In the genomic region with DNA sequence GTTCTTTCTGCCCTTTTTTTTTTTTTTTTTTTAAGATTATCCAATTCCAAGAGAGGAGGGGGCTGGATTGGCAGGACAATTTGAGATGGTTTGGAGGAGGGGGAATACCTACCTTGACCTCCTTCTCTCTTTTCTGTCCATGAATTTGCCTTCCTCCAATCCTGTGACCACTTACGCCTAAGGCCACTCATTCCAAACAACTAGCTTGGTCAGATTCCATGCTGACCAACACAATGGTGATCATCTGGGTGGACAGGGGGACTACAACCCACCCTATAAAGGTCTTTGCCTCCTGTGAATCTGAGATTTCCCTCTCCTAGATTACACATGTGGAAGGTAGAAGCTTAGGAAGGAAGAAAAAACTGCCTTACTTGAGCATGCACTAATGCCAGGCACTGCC, we compare ENCODE assay signal across 10 cellular contexts. TPM values are rescaled to one million over a fixed set of nuclear protein-coding genes. Genes with fewer than 3 reads are reported as not detected.
DNase-seq lines count a peak whose midpoint lies in the region; ATAC-seq and TF ChIP-seq lines count a peak whose summit lies in the region.
"Had no signal": no experiment of that assay in that cellular context is flagged by ENCODE, and none has a peak within 500 bp of the region (broad histone marks: within the 10 kb centered on the region; RNA-seq: fewer than 3 reads in every experiment).

No MANE protein-coding gene starts in this region.

- intact Hi-C loops in CD4-positive, alpha-beta memory T cell (cut with micrococcal nuclease) = no loop called here
- intact Hi-C loops in lower lobe of right lung (cut with DNase I) = no loop called here
- intact Hi-C loops in spleen (cut with DNase I; ENCODE audit: low total_unique reads) = no loop called here
- intact Hi-C loops in activated CD4-positive, alpha-beta memory T cell treated with anti-CD3 and anti-CD28 coated beads for 36 hours (cut with micrococcal nuclease) = no loop called here

- H3K36me3 ChIP-seq in CD4-positive, alpha-beta memory T cell (ENCODE audit: insufficient read depth, low read length) = no peaks in the 10 kb centered on the region
- H3K36me3 ChIP-seq in lower lobe of right lung (no peaks in the 10 kb centered on the region), spleen (no peaks in the 10 kb centered on the region)

- peak overlapping the region in 6 of 8 donors; percentile 11 to 94 (median 47) for H3K4me3 Mint-ChIP-seq in CD4-positive, alpha-beta memory T cell
- H3K4me3 Mint-ChIP-seq in T-cell = no peak overlapping the region
- no peak overlapping the region for H3K4me3 Mint-ChIP-seq in activated CD4-positive, alpha-beta memory T cell treated with anti-CD3 and anti-CD28 coated beads for 36 hours

- H3K27me3 Mint-ChIP-seq in CD4-positive, alpha-beta memory T cell = no peaks in the 10 kb centered on the region
- no peaks in the 10 kb centered on the region for H3K27me3 Mint-ChIP-seq in T-cell
- no peaks in the 10 kb centered on the region for H3K27me3 Mint-ChIP-seq in activated CD4-positive, alpha-beta memory T cell treated with anti-CD3 and anti-CD28 coated beads for 36 hours
- H3K27me3 Mint-ChIP-seq: natural killer cell treated with Interleukin-12 subunit alpha and Interleukin-12 subunit beta and Interleukin-15 and Interleukin-18, amount 100 ng/mL, for 72 hours had no signal

- 96 to 100% (median 100%) methylated on average over 1 of the region's 1 CpG for WGBS in spleen, 5 donors

- no peaks in the 10 kb centered on the region for H3K27me3 ChIP-seq in CD4-positive, alpha-beta memory T cell (ENCODE audit: insufficient read depth, low read length)
- H3K27me3 ChIP-seq in lower lobe of right lung (ENCODE audit: low read depth) (no peaks in the 10 kb centered on the region), spleen (replicated peaks in 1 of 7) (no peaks in the 10 kb centered on the region)

- peaks cover 28% of the 10 kb centered on the region for H3K4me1 ChIP-seq in CD4-positive, alpha-beta memory T cell (ENCODE audit: insufficient read depth, low read length)
- peaks cover 38% of the 10 kb centered on the region for H3K4me1 ChIP-seq in lower lobe of right lung
- peaks cover 17 to 46% (median 33%) of the 10 kb centered on the region in 6 donors for H3K4me1 ChIP-seq in spleen

- no peaks in the 10 kb centered on the region for H3K9me3 Mint-ChIP-seq in CD4-positive, alpha-beta memory T cell
- H3K9me3 Mint-ChIP-seq in T-cell = no peaks in the 10 kb centered on the region
- H3K9me3 Mint-ChIP-seq in activated CD4-positive, alpha-beta memory T cell treated with anti-CD3 and anti-CD28 coated beads for 36 hours = no peaks in the 10 kb centered on the region
- H3K9me3 Mint-ChIP-seq: natural killer cell treated with Interleukin-12 subunit alpha and Interleukin-12 subunit beta and Interleukin-15 and Interleukin-18, amount 100 ng/mL, for 72 hours had no signal

- H3K27ac ChIP-seq in CD4-positive, alpha-beta memory T cell (ENCODE audit: low read depth, low read length) = no peak overlapping the region
- H3K27ac ChIP-seq in lower lobe of right lung (peak overlapping the region; percentile 18), spleen (peak overlapping the region in 5 of 8 donors; percentile 94 to 99 (median 97))

- peaks cover 22 to 49% (median 33%) of the 10 kb centered on the region in 4 donors for H3K4me1 Mint-ChIP-seq in CD4-positive, alpha-beta memory T cell
- peaks cover 33 to 40% (median 36%) of the 10 kb centered on the region in 3 donors for H3K4me1 Mint-ChIP-seq in T-cell
- H3K4me1 Mint-ChIP-seq in activated CD4-positive, alpha-beta memory T cell treated with anti-CD3 and anti-CD28 coated beads for 36 hours (ENCODE audit: low read depth) = peaks cover 28% of the 10 kb centered on the region

- TF ChIP-seq CTCF in lower lobe of right lung (IDR thresholded peaks at IDR 0.05) (no peak), spleen (IDR thresholded peaks at IDR 0.05 in 8 of 11, conservative IDR thresholded peaks at IDR 0.05 in 3 of 11) (no peak)

- no peak for DNase-seq in CD4-positive, alpha-beta memory T cell
- DNase-seq in T-cell = no peak
- no peak for DNase-seq in lower lobe of right lung
- DNase-seq in spleen = no peak
- DNase-seq in activated CD4-positive, alpha-beta memory T cell treated with anti-CD3 and anti-CD28 coated beads for 36 hours = no peak
- DNase-seq in stimulated activated CD4-positive, alpha-beta T cell treated with anti-CD3 and anti-CD28 coated beads, Interleukin-15, amount 100 ng/mL, for 24 hours = no peak

- peaks cover 0 to 5% of the 10 kb centered on the region in 2 donors for H3K36me3 Mint-ChIP-seq in CD4-positive, alpha-beta memory T cell
- no peaks in the 10 kb centered on the region for H3K36me3 Mint-ChIP-seq in T-cell
- H3K36me3 Mint-ChIP-seq in activated CD4-positive, alpha-beta memory T cell treated with anti-CD3 and anti-CD28 coated beads for 36 hours = no peaks in the 10 kb centered on the region
- H3K36me3 Mint-ChIP-seq: natural killer cell treated with Interleukin-12 subunit alpha and Interleukin-12 subunit beta and Interleukin-15 and Interleukin-18, amount 100 ng/mL, for 72 hours had no signal

- CTCF ChIA-PET in CD4-positive, alpha-beta memory T cell (lab: Charles Lee; ENCODE audit: partially characterized antibody) = interaction anchor here (0.7 to 1.8 kb wide), 6 partner anchors 9 to 1125 kb away, joined by 3 to 11 read pairs (median 3); partner anchors contain the start of gene PPRC1
- CTCF ChIA-PET in T-cell (lab: Charles Lee) = interaction anchor here (0.8 to 1.9 kb wide), 4 partner anchors 8 to 382 kb away, joined by 3 to 9 read pairs (median 4); partner anchors contain the start of gene PPRC1 (in 1 of the 2)
- CTCF ChIA-PET in activated CD4-positive, alpha-beta memory T cell treated with anti-CD3 and anti-CD28 coated beads for 36 hours (lab: Charles Lee) = interaction anchor here (4.1 kb wide), 1 partner anchor 9 kb away, joined by 37 read pairs; the partner anchor contains the start of gene PPRC1

- POLR2A ChIA-PET in CD4-positive, alpha-beta memory T cell (lab: Charles Lee; ENCODE audit: partially characterized antibody) = interaction anchor here (1.0 to 3.4 kb wide), 2 partner anchors 9 to 17 kb away, joined by 3 to 24 read pairs; partner anchors contain the start of gene PPRC1
- POLR2A ChIA-PET in T-cell (lab: Charles Lee) = interaction anchor here in 1 of 2 donors (0.7 kb wide), 1 partner anchor 34 kb away, joined by 4 read pairs; no protein-coding TSS in a partner anchor
- POLR2A ChIA-PET in activated CD4-positive, alpha-beta memory T cell treated with anti-CD3 and anti-CD28 coated beads for 36 hours (lab: Charles Lee) = interaction anchor here (0.6 to 0.9 kb wide), 3 partner anchors 9 to 276 kb away, joined by 3 to 8 read pairs (median 3); no protein-coding TSS in a partner anchor

- H3K9me3 ChIP-seq in CD4-positive, alpha-beta memory T cell (ENCODE audit: control insufficient read depth in 1 of 2, low read length in 2 of 2) = no peaks in the 10 kb centered on the region
- no peaks in the 10 kb centered on the region for H3K9me3 ChIP-seq in lower lobe of right lung
- H3K9me3 ChIP-seq in spleen = no peaks in the 10 kb centered on the region

- H3K4me3 ChIP-seq in CD4-positive, alpha-beta memory T cell (ENCODE audit: low read length in 2 of 2) = no peak overlapping the region
- H3K4me3 ChIP-seq in lower lobe of right lung (no peak overlapping the region), spleen (no peak overlapping the region)

- TF ChIP-seq POLR2A in spleen (IDR thresholded peaks at IDR 0.05) = no peak

- ATAC-seq in T-cell (replicated peaks in 1 of 4) (no peak), lower lobe of right lung (no peak), HG03159 (IDR thresholded peaks at IDR 0.05; ENCODE audit: unreplicated experiment) (no peak), HG03565 (IDR thresholded peaks at IDR 0.05; ENCODE audit: unreplicated experiment) (no peak)
- ATAC-seq: HCT116; natural killer cell treated with Interleukin-12 subunit alpha and Interleukin-12 subunit beta and Interleukin-15 and Interleukin-18, amount 100 ng/mL, for 72 hours had no signal

- peak overlapping the region in 6 of 7 donors; percentile 38 to 94 (median 74) for H3K27ac Mint-ChIP-seq in CD4-positive, alpha-beta memory T cell
- H3K27ac Mint-ChIP-seq in T-cell = peak overlapping the region; percentile 28 to 95
- no peak overlapping the region for H3K27ac Mint-ChIP-seq in activated CD4-positive, alpha-beta memory T cell treated with anti-CD3 and anti-CD28 coated beads for 36 hours

RNA-seq across cellular contexts. Expression of gene LDB1, which starts 2.3 kb away (rescaled TPM):
- 100 to 1,000 TPM; 131 to 135 TPM for total RNA-seq in CD4-positive, alpha-beta memory T cell
- 10 to 100 TPM in 1 of 2 donors, 1 to 10 TPM in 1; 10.0 to 48.6 TPM for polyA plus RNA-seq in CD4-positive, alpha-beta memory T cell
- total RNA-seq in T-cell = 100 to 1,000 TPM; 120 to 147 (median 126) TPM
- total RNA-seq in lower lobe of right lung = 58.0 TPM
- 10 to 100 TPM; 59.3 to 89.9 (median 71.1) TPM for total RNA-seq in spleen
- polyA plus RNA-seq in spleen = 10 to 100 TPM; 22.5 to 50.2 (median 25.4) TPM
- total RNA-seq in activated CD4-positive, alpha-beta memory T cell treated with anti-CD3 and anti-CD28 coated beads for 36 hours = 10 to 100 TPM; 48.1 to 48.8 TPM

RNA-seq across cellular contexts. Expression of gene PPRC1, which starts 10.4 kb away (rescaled TPM):
- total RNA-seq in CD4-positive, alpha-beta memory T cell = 10 to 100 TPM; 38.9 to 39.8 TPM
- 10 to 100 TPM in 1 of 2 donors, 1 to 10 TPM in 1; 6.4 to 20.3 TPM for polyA plus RNA-seq in CD4-positive, alpha-beta memory T cell
- total RNA-seq in T-cell (10 to 100 TPM; 33.5 to 55.1 (median 51.4) TPM), lower lobe of right lung (32.7 TPM), spleen (10 to 100 TPM; 22.3 to 52.5 (median 30.9) TPM)
- 10 to 100 TPM; 12.1 to 22.0 (median 15.4) TPM for polyA plus RNA-seq in spleen
- 10 to 100 TPM; 59.1 to 65.9 TPM for total RNA-seq in activated CD4-positive, alpha-beta memory T cell treated with anti-CD3 and anti-CD28 coated beads for 36 hours

RNA-seq across cellular contexts. Expression of gene NOLC1, which starts 29.7 kb away (rescaled TPM):
- 10 to 100 TPM; 63.7 to 71.6 TPM for total RNA-seq in CD4-positive, alpha-beta memory T cell
- 10 to 100 TPM; 20.0 to 75.0 TPM for polyA plus RNA-seq in CD4-positive, alpha-beta memory T cell
- total RNA-seq in T-cell (10 to 100 TPM; 40.7 to 69.8 (median 62.4) TPM), lower lobe of right lung (31.0 TPM), spleen (10 to 100 TPM; 37.2 to 60.0 (median 42.3) TPM)
- polyA plus RNA-seq in spleen = 10 to 100 TPM; 24.6 to 36.1 (median 34.8) TPM
- total RNA-seq in activated CD4-positive, alpha-beta memory T cell treated with anti-CD3 and anti-CD28 coated beads for 36 hours = 100 to 1,000 TPM; 165 to 168 TPM

RNA-seq across cellular contexts. Expression of gene HPS6, which starts 57.3 kb away (rescaled TPM):
- total RNA-seq in CD4-positive, alpha-beta memory T cell = 10 to 100 TPM; 25.1 to 27.9 TPM
- polyA plus RNA-seq in CD4-positive, alpha-beta memory T cell = 10 to 100 TPM; 27.0 to 27.1 TPM
- total RNA-seq in T-cell = 10 to 100 TPM; 12.5 to 33.4 (median 26.7) TPM
- total RNA-seq in lower lobe of right lung = 21.8 TPM
- 10 to 100 TPM; 15.9 to 29.5 (median 21.9) TPM for total RNA-seq in spleen
- 10 to 100 TPM in 2 of 3 donors, 1 to 10 TPM in 1; 7.2 to 14.1 (median 10.8) TPM for polyA plus RNA-seq in spleen
- 10 to 100 TPM; 22.3 TPM for total RNA-seq in activated CD4-positive, alpha-beta memory T cell treated with anti-CD3 and anti-CD28 coated beads for 36 hours

Comparison
In these comparisons a context has a peak if more than half of its experiments do, and no peak if none do; other contexts are left out.
1. H3K4me3 Mint-ChIP-seq: peak in CD4-positive, alpha-beta memory T cell (6 of 8); none in T-cell (0 of 3) and activated CD4-positive, alpha-beta memory T cell treated with anti-CD3 and anti-CD28 coated beads for 36 hours (single experiment).